In the genomic region with DNA sequence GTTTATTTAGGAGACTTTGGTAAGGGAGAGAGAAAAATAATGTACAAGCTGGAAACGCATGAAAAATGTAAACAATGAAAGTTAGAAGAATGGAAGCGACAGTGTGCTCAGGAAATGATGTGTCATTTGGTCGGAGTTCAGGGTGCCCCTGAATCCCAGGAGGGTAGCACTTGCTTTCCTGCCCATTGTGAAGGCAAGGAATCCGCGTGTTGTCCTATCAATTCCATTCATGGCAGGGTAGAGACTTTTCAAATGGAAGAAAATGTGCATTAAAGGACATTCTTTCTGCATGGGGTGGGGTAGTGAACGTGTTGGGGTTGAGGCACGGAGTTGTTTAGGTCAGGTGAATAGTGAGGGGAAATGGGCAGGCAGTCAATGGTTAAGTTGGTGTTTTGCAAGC, we compare ENCODE assay signal across 20 cellular contexts. TPM values are rescaled to one million over a fixed set of nuclear protein-coding genes. Genes with fewer than 3 reads are reported as not detected.
DNase-seq lines count a peak whose midpoint lies in the region; ATAC-seq and TF ChIP-seq lines count a peak whose summit lies in the region.
"Had no signal": no experiment of that assay in that cellular context is flagged by ENCODE, and none has a peak within 500 bp of the region (broad histone marks: within the 10 kb centered on the region; RNA-seq: fewer than 3 reads in every experiment).

No MANE protein-coding gene starts in this region.

- POLR2A ChIA-PET in MCF 10A (lab: Yijun Ruan, JAX) = interaction anchor here (1.2 to 1.4 kb wide), 3 partner anchors 10 to 140 kb away, joined by 3 to 8 read pairs (median 5); a partner anchor contains a TSS

- TF ChIP-seq CTCF in breast epithelium (IDR thresholded peaks at IDR 0.05) (no peak), MCF 10A (IDR thresholded peaks at IDR 0.05; ENCODE audit: unreplicated experiment) (no peak), endothelial cell (IDR thresholded peaks at IDR 0.05; ENCODE audit: unreplicated experiment) (no peak), transverse colon (IDR thresholded peaks at IDR 0.05) (no peak)

- in situ Hi-C loops in transverse colon (cut with MboI; ENCODE audit: low pct_ligation_motif_present in 1 of 4, low pct_unique_long_range_greater_than_20kb in 1 of 4, low sequenced_read_pairs in 3 of 4) = no loop called here

- no peak for DNase-seq in breast epithelium (ENCODE audit: low spot score in 2 of 2)
- DNase-seq in MCF 10A (ENCODE audit: unreplicated experiment) = no peak
- DNase-seq in endothelial cell (ENCODE audit: low spot score) = no peak
- no peak for DNase-seq in mesendoderm
- DNase-seq in transverse colon = no peak
- DNase-seq in A172 (ENCODE audit: low spot score) = no peak
- DNase-seq: activated CD4-positive, alpha-beta T cell treated with anti-CD3 and anti-CD28 coated beads, Interleukin-2, amount 10 ng/mL, durations not matched to agents 24 days and 14 days; activated effector memory CD4-positive, alpha-beta T cell treated with anti-CD3 and anti-CD28 coated beads, Interleukin-2, amount 50 U/mL, for 16 hours; effector memory CD8-positive, alpha-beta T cell; NCI-H1694; NCI-H2227 treated with DMSO at 0.1 percent for 48 hours; pancreas; stimulated activated CD4-positive, alpha-beta T cell treated with anti-CD3 and anti-CD28 coated beads, Interleukin-4, amount 100 ng/mL, for 1 hour; SW 1271 had no signal

- no peak overlapping the region for H2AK5ac ChIP-seq in mesendoderm (ENCODE audit: low read length)

- H3K4me1 Mint-ChIP-seq in MCF 10A (ENCODE audit: insufficient read depth, unreplicated experiment) = peaks cover 10% of the 10 kb centered on the region
- peaks cover 38% of the 10 kb centered on the region for H3K4me1 Mint-ChIP-seq in endothelial cell (ENCODE audit: unreplicated experiment)
- H3K4me1 Mint-ChIP-seq: activated CD4-positive, alpha-beta T cell treated with anti-CD3 and anti-CD28 coated beads, Interleukin-2, amount 10 ng/mL, durations not matched to agents 24 days and 14 days had no signal

- no peak overlapping the region for H3K4me3 ChIP-seq in breast epithelium
- H3K4me3 ChIP-seq in mesendoderm (ENCODE audit: low read length) = no peak overlapping the region
- no peak overlapping the region for H3K4me3 ChIP-seq in transverse colon

- peaks cover 17% of the 10 kb centered on the region for H3K79me2 ChIP-seq in mesendoderm (ENCODE audit: control insufficient read depth, insufficient read depth, low read length)

- BruUV-seq in MCF 10A (replicated peaks; lab: Mats Ljungman, UMichigan) = no TSS peak

- H3K36me3 Mint-ChIP-seq in MCF 10A (ENCODE audit: insufficient read depth, unreplicated experiment) = no peaks in the 10 kb centered on the region
- peaks cover 5% of the 10 kb centered on the region for H3K36me3 Mint-ChIP-seq in endothelial cell (ENCODE audit: low read depth, unreplicated experiment)

- no peak overlapping the region for H3K4me2 ChIP-seq in mesendoderm (ENCODE audit: low read length)

- H4K8ac ChIP-seq in mesendoderm (ENCODE audit: low read depth, low read length) = no peak overlapping the region

- H3K27me3 ChIP-seq in breast epithelium = no peaks in the 10 kb centered on the region
- H3K27me3 ChIP-seq in mesendoderm (ENCODE audit: insufficient read depth, low read length, poor library complexity) = no peaks in the 10 kb centered on the region
- H3K27me3 ChIP-seq in transverse colon = no peaks in the 10 kb centered on the region
- H3K27me3 ChIP-seq: pancreas had no signal

- H3K56ac ChIP-seq in mesendoderm (ENCODE audit: low read length) = peak overlapping the region; percentile 18

- H3K36me3 ChIP-seq in breast epithelium = no peaks in the 10 kb centered on the region
- H3K36me3 ChIP-seq in mesendoderm (ENCODE audit: control insufficient read depth, insufficient read depth, low read length) = no peaks in the 10 kb centered on the region
- H3K36me3 ChIP-seq in transverse colon = no peaks in the 10 kb centered on the region
- H3K36me3 ChIP-seq: pancreas had no signal

- WGBS in mesendoderm (ENCODE audit: extremely low coverage, insufficient coverage, low lambda C conversion rate) = no CpG with 5 or more reads among the region's 7 CpGs
- WGBS in transverse colon (ENCODE audit: low coverage in 1 of 2), 2 donors = 57 to 69% methylated on average over 7 of the region's 7 CpGs

- H3K4ac ChIP-seq in mesendoderm (ENCODE audit: low read depth, low read length) = no peak overlapping the region

- no peak overlapping the region for H4K5ac ChIP-seq in mesendoderm (ENCODE audit: low read length)

- H3K79me1 ChIP-seq in mesendoderm (ENCODE audit: low read length) = no peaks in the 10 kb centered on the region

- no peak overlapping the region for H2BK120ac ChIP-seq in mesendoderm (ENCODE audit: low read depth, low read length)

- ATAC-seq in GM18505 (IDR thresholded peaks at IDR 0.05; ENCODE audit: unreplicated experiment) (no peak), HG03521 (IDR thresholded peaks at IDR 0.05; ENCODE audit: unreplicated experiment) (no peak)
- ATAC-seq: effector memory CD8-positive, alpha-beta T cell; HepG2 had no signal

- no peak overlapping the region for H3K27ac Mint-ChIP-seq in MCF 10A (ENCODE audit: low read depth, unreplicated experiment)
- peak overlapping the region; percentile 89 for H3K27ac Mint-ChIP-seq in endothelial cell (ENCODE audit: unreplicated experiment)
- H3K27ac Mint-ChIP-seq: activated CD4-positive, alpha-beta T cell treated with anti-CD3 and anti-CD28 coated beads, Interleukin-2, amount 10 ng/mL, durations not matched to agents 24 days and 14 days; B cell; effector memory CD8-positive, alpha-beta T cell had no signal

- TF ChIP-seq EP300 in transverse colon (IDR thresholded peaks at IDR 0.05; ENCODE audit: low read depth) = no peak

- H3K27me3 Mint-ChIP-seq in MCF 10A (ENCODE audit: insufficient read depth, unreplicated experiment) = no peaks in the 10 kb centered on the region
- H3K27me3 Mint-ChIP-seq in endothelial cell (ENCODE audit: unreplicated experiment) = peaks cover 13% of the 10 kb centered on the region
- H3K27me3 Mint-ChIP-seq: activated CD4-positive, alpha-beta T cell treated with anti-CD3 and anti-CD28 coated beads, Interleukin-2, amount 10 ng/mL, durations not matched to agents 24 days and 14 days; B cell; central memory CD8-positive, alpha-beta T cell; effector memory CD8-positive, alpha-beta T cell had no signal

- H3K4me3 Mint-ChIP-seq in MCF 10A (ENCODE audit: unreplicated experiment) = no peak overlapping the region
- H3K4me3 Mint-ChIP-seq in endothelial cell (ENCODE audit: unreplicated experiment) = peak overlapping the region; percentile 97
- H3K4me3 Mint-ChIP-seq: activated CD4-positive, alpha-beta T cell treated with anti-CD3 and anti-CD28 coated beads, Interleukin-2, amount 10 ng/mL, durations not matched to agents 24 days and 14 days; B cell; central memory CD8-positive, alpha-beta T cell; effector memory CD8-positive, alpha-beta T cell had no signal

- peak overlapping the region; percentile 75 to 83 for H3K27ac ChIP-seq in breast epithelium
- H3K27ac ChIP-seq in mesendoderm (ENCODE audit: low read depth, low read length) = no peak overlapping the region
- H3K27ac ChIP-seq in transverse colon = peak overlapping the region; percentile 76 to 83 (median 77)
- H3K27ac ChIP-seq: 22Rv1, pancreas had no signal

- no peak overlapping the region for H3K18ac ChIP-seq in mesendoderm (ENCODE audit: low read length)

- H3K9me3 Mint-ChIP-seq in MCF 10A (ENCODE audit: unreplicated experiment) (no peaks in the 10 kb centered on the region), endothelial cell (ENCODE audit: unreplicated experiment) (no peaks in the 10 kb centered on the region)
- H3K9me3 Mint-ChIP-seq: activated CD4-positive, alpha-beta T cell treated with anti-CD3 and anti-CD28 coated beads, Interleukin-2, amount 10 ng/mL, durations not matched to agents 24 days and 14 days; central memory CD8-positive, alpha-beta T cell; effector memory CD8-positive, alpha-beta T cell had no signal

- TF ChIP-seq POLR2A in breast epithelium (IDR thresholded peaks at IDR 0.05) (no peak), transverse colon (IDR thresholded peaks at IDR 0.05) (no peak), GM18505 (IDR thresholded peaks at IDR 0.05; ENCODE audit: borderline replicate concordance, extremely low read depth, insufficient read depth, insufficient read length) (no peak)

- H3K9ac ChIP-seq in mesendoderm (ENCODE audit: low read length) = no peak overlapping the region

- H3K9me3 ChIP-seq in breast epithelium = no peaks in the 10 kb centered on the region
- H3K9me3 ChIP-seq in transverse colon = no peaks in the 10 kb centered on the region
- H3K9me3 ChIP-seq: pancreas had no signal

- peaks cover 0 to 3% of the 10 kb centered on the region in 2 donors for H3K4me1 ChIP-seq in breast epithelium
- peaks cover 11% of the 10 kb centered on the region for H3K4me1 ChIP-seq in mesendoderm (ENCODE audit: control insufficient read depth, low read depth, low read length)
- H3K4me1 ChIP-seq in transverse colon = peaks cover 16 to 73% (median 37%) of the 10 kb centered on the region in 4 donors

- intact Hi-C loops in breast epithelium (cut with DNase I; ENCODE audit: low total_unique reads) (no loop called here), MCF 10A (cut with micrococcal nuclease) (no loop called here), transverse colon (cut with DNase I; ENCODE audit: low total_unique reads) (no loop called here)

- no peak overlapping the region for H2BK5ac ChIP-seq in mesendoderm (ENCODE audit: low read length)

- no peak overlapping the region for H2BK15ac ChIP-seq in mesendoderm (replicated peaks; ENCODE audit: low read depth)

- CTCF ChIA-PET in MCF 10A (lab: Yijun Ruan, JAX) = no interaction called here

- H3K23ac ChIP-seq in mesendoderm (ENCODE audit: low read length) = no peak overlapping the region

RNA-seq across cellular contexts. Expression of a gene that starts 33.7 kb away (rescaled TPM):
- total RNA-seq in breast epithelium (10 to 100 TPM in 2 of 3 donors, 1 to 10 TPM in 1; 1.4 to 22.0 (median 13.4) TPM), MCF 10A (2022) (0.63 and 0.96 TPM in 2 replicates), endothelial cell (ENCODE audit: unreplicated experiment) (71.1 TPM), transverse colon (10 to 100 TPM; 18.7 to 53.4 (median 31.3) TPM)
- 27.3 TPM for polyA plus RNA-seq in mesendoderm (2013, experiment 1 of 2)
- 26.5 TPM for polyA plus RNA-seq in mesendoderm (2013, experiment 2 of 2)
- 16.6 and 19.3 TPM in 2 replicates for total RNA-seq in A172 (2014; rRNA removed; shearing (Covaris generic))
